ENCODE assay signal across 23 cellular contexts in the genomic region with DNA sequence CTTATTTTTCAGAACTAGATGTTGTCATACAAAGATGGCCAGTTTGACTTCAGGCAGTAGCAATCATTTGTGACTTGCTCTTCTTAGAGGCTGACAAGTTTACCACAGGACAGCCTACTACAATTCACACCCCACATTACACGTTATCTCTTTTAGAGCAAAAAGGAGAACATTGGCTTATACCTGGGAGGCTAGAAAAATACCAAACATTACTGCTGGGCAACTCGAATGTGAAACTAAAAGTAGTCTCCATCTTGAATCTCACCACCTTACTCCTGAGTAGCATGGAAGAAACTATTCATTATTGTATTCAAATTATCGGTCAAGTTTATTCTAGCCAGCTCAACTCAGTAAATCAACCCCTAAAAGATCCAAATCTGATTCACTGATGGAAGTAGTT.
"Had no signal": no experiment of that assay in that cellular context is flagged by ENCODE, and none has a peak within 500 bp of the region (broad histone marks: within the 10 kb centered on the region; RNA-seq: fewer than 3 reads in every experiment).

No MANE protein-coding gene starts in this region.

- DNase-seq: activated CD4-positive, alpha-beta memory T cell treated with anti-CD3 and anti-CD28 coated beads for 36 hours; activated CD4-positive, alpha-beta T cell treated with anti-CD3 and anti-CD28 coated beads, Interleukin-2, amount 10 ng/mL, durations not matched to agents 24 days and 14 days; activated CD8-positive, alpha-beta memory T cell treated with anti-CD3 and anti-CD28 coated beads, Interleukin-2, amount 50 U/mL, for 4 hours; activated effector memory CD4-positive, alpha-beta T cell treated with anti-CD3 and anti-CD28 coated beads, Interleukin-2, amount 50 U/mL, for 16 hours; activated naive CD4-positive, alpha-beta T cell treated with anti-CD3 and anti-CD28 coated beads for 36 hours; activated naive CD8-positive, alpha-beta T cell treated with anti-CD3 and anti-CD28 coated beads for 36 hours; activated T-cell treated with anti-CD3 and anti-CD28 coated beads, Interleukin-2, amount 50 U/mL, for 1 hour; adrenal gland; aorta; body of pancreas; effector CD8-positive, alpha-beta T cell; left lung; lower lobe of right lung; mucosa of descending colon; right lobe of liver; stimulated activated CD4-positive, alpha-beta T cell treated with anti-CD3 and anti-CD28 coated beads, Interleukin-2, amount 100 ng/mL, for 48 hours; T1000; uterus; WERI-Rb-1 had no signal

- H3K27me3 ChIP-seq: adrenal gland, body of pancreas, left lung, neutrophil, right lobe of liver, uterus had no signal

- H3K9me3 ChIP-seq: adrenal gland, body of pancreas, left lung, lower lobe of right lung, mucosa of descending colon, neutrophil, right lobe of liver, thoracic aorta, uterus had no signal

- ATAC-seq: activated CD4-positive, CD25-positive, alpha-beta regulatory T cell treated with anti-CD3 and anti-CD28 coated beads, Interleukin-2, amount 50 U/mL, for 24 hours; body of pancreas; left lung; lower lobe of right lung; mucosa of descending colon; right lobe of liver had no signal

- H3K4me3 ChIP-seq: adrenal gland, body of pancreas, left lung, lower lobe of right lung, mucosa of descending colon, right lobe of liver, thoracic aorta, uterus had no signal

- H3K27ac ChIP-seq: adrenal gland, body of pancreas, epithelial cell of prostate, left lung, lower lobe of right lung, neutrophil, right lobe of liver, thoracic aorta, uterus, WERI-Rb-1 had no signal

- H3K36me3 ChIP-seq: adrenal gland, left lung, lower lobe of right lung, neutrophil, right lobe of liver, thoracic aorta, uterus, WERI-Rb-1 had no signal

- H3K4me1 ChIP-seq: adrenal gland, body of pancreas, left lung, lower lobe of right lung, right lobe of liver, uterus had no signal
